Comparison of ENCODE assay signal across 8 cellular contexts in genomic region chr9:136849038-136849959, GRCh38. TPM values are rescaled to one million over a fixed set of nuclear protein-coding genes. Genes with fewer than 3 reads are reported as not detected.
A peak's percentile ranks its signal among the peaks of the same experiment; 100 is the strongest.
DNase-seq lines count a peak whose midpoint lies in the region; ATAC-seq lines count a peak whose summit lies in the region.

Gene PHPT1, plus strand, starts transcription at chr9:136849409. Its CDS starts 22 bp downstream, at chr9:136849431.

- peak within 1 kb of the TSS; percentile 56 for H3K27ac ChIP-seq in effector memory CD4-positive, alpha-beta T cell (ENCODE audit: insufficient read depth, low read length, poor library complexity, severe bottlenecking)

- H3K27me3 ChIP-seq in effector memory CD4-positive, alpha-beta T cell (replicated peaks; ENCODE audit: control insufficient read depth, insufficient read depth, low read length, poor library complexity, severe bottlenecking) = peaks cover 27% of the 10 kb centered on the region

- peak; percentile 74 for ATAC-seq in GM21360 (IDR thresholded peaks at IDR 0.05; ENCODE audit: unreplicated experiment)

- H3K9me3 ChIP-seq in effector memory CD4-positive, alpha-beta T cell (ENCODE audit: control insufficient read depth, low read length) = no peaks in the 10 kb centered on the region

- peaks cover 35% of the 10 kb centered on the region for H3K4me1 ChIP-seq in effector memory CD4-positive, alpha-beta T cell (ENCODE audit: control insufficient read depth, insufficient read depth, low read length, poor library complexity, severe bottlenecking)

- no peaks in the 10 kb centered on the region for H3K36me3 ChIP-seq in effector memory CD4-positive, alpha-beta T cell (ENCODE audit: control insufficient read depth, insufficient read depth, low read length)

- DNase-seq in COLO668 (lab: John Stamatoyannopoulos, UW; ENCODE audit: unreplicated experiment) = peak; percentile 98
- DNase-seq in HT1080 (ENCODE audit: low read depth) = peak; percentile 98
- peak; percentile 100 for DNase-seq in NOMO-1 treated with DMSO at 0.1 percent for 48 hours (lab: John Stamatoyannopoulos, UW; ENCODE audit: unreplicated experiment)
- peak; percentile 89 to 94 for DNase-seq in activated CD8-positive, alpha-beta memory T cell treated with anti-CD3 and anti-CD28 coated beads for 4 hours (ENCODE audit: low read depth in 2 of 2)
- DNase-seq in effector memory CD4-positive, alpha-beta T cell = peak; percentile 90 to 94 (median 93)
- peak; percentile 100 for DNase-seq in lung microvascular endothelial cell (ENCODE audit: low read depth in 2 of 2)
- DNase-seq in stimulated activated CD4-positive, alpha-beta T cell treated with anti-CD3 and anti-CD28 coated beads, TNF-alpha, amount 100 ng/mL, for 48 hours (ENCODE audit: low read depth in 3 of 3) = peak; percentile 92 to 95 (median 95)

- H3K4me3 ChIP-seq in effector memory CD4-positive, alpha-beta T cell (ENCODE audit: insufficient read depth, low read depth, low read length, poor library complexity, severe bottlenecking) = peak within 1 kb of the TSS; percentile 71

RNA-seq across cellular contexts. Expression of gene PHPT1, which starts in this region (rescaled TPM):
- total RNA-seq in HT1080 (2014; rRNA removed; shearing (Covaris generic)) = 124 and 165 TPM in 2 replicates
- polyA plus RNA-seq in HT1080 (2015; cell fraction: cytosol; rRNA removed) = 128 and 173 TPM in 2 replicates
- polyA plus RNA-seq in HT1080 (2015; cell fraction: nucleus; rRNA removed) = 149 and 152 TPM in 2 replicates
- total RNA-seq in lung microvascular endothelial cell = 242 and 316 TPM in 2 replicates

Comparison
In these comparisons a context has a peak if more than half of its experiments do, and no peak if none do; other contexts are left out.
1. Peak in every context shown above with its lines: DNase-seq, ATAC-seq, H3K4me3 ChIP-seq and H3K27ac ChIP-seq.